ENCODE assay signal across 15 cellular contexts in genomic region chr10:78197628-78198272, GRCh38.
DNase-seq lines count a peak whose midpoint lies in the region; ATAC-seq and TF ChIP-seq lines count a peak whose summit lies in the region.
"Had no signal": no experiment of that assay in that cellular context is flagged by ENCODE, and none has a peak within 500 bp of the region (broad histone marks: within the 10 kb centered on the region; RNA-seq: fewer than 3 reads in every experiment).

No MANE protein-coding gene starts in this region.

- H3K36me3 Mint-ChIP-seq in natural killer cell treated with Interleukin-12 subunit alpha and Interleukin-12 subunit beta and Interleukin-15 and Interleukin-18, amount 100 ng/mL, for 72 hours = no peaks in the 10 kb centered on the region
- H3K36me3 Mint-ChIP-seq in natural killer cell = no peaks in the 10 kb centered on the region
- H3K36me3 Mint-ChIP-seq in immature natural killer cell = peaks cover 0 to 5% (median 0%) of the 10 kb centered on the region in 3 donors

- H3K9me2 ChIP-seq in MM.1S (replicated peaks; ENCODE audit: insufficient read depth, low read length) = no peaks in the 10 kb centered on the region

- peak overlapping the region; percentile 61 for H2AFZ ChIP-seq in MM.1S (ENCODE audit: low read length)
- H2AFZ ChIP-seq in smooth muscle cell (ENCODE audit: low read depth) = no peak overlapping the region

- H3K27ac Mint-ChIP-seq in natural killer cell treated with Interleukin-12 subunit alpha and Interleukin-12 subunit beta and Interleukin-15 and Interleukin-18, amount 100 ng/mL, for 72 hours = no peak overlapping the region
- H3K27ac Mint-ChIP-seq in natural killer cell (no peak overlapping the region), immature natural killer cell (no peak overlapping the region)
- H3K27ac Mint-ChIP-seq: CD4-positive, alpha-beta T cell had no signal

- H4K20me1 ChIP-seq in MM.1S (ENCODE audit: insufficient read depth, low read length) = no peaks in the 10 kb centered on the region
- no peaks in the 10 kb centered on the region for H4K20me1 ChIP-seq in smooth muscle cell (ENCODE audit: low read depth)

- intact Hi-C loops in natural killer cell (cut with micrococcal nuclease) = no loop called here

- 67% methylated on average over 2 of the region's 2 CpGs for WGBS in smooth muscle cell (ENCODE audit: low lambda C conversion rate)

- H3F3A ChIP-seq in MM.1S (ENCODE audit: insufficient read depth, low read length) (peaks cover 8% of the 10 kb centered on the region), smooth muscle cell (ENCODE audit: low read depth) (peaks cover 19% of the 10 kb centered on the region)

- peak overlapping the region; percentile 38; the same call in 1 of the 2 replicates for H3K27ac ChIP-seq in MM.1S (ENCODE audit: low read length)
- peak overlapping the region; percentile 56 for H3K27ac ChIP-seq in WERI-Rb-1
- peak overlapping the region; percentile 5 for H3K27ac ChIP-seq in smooth muscle cell (ENCODE audit: low read depth)
- H3K27ac ChIP-seq: 22Rv1, C4-2B had no signal

- no peaks in the 10 kb centered on the region for H3K27me3 Mint-ChIP-seq in natural killer cell treated with Interleukin-12 subunit alpha and Interleukin-12 subunit beta and Interleukin-15 and Interleukin-18, amount 100 ng/mL, for 72 hours
- H3K27me3 Mint-ChIP-seq in natural killer cell (ENCODE audit: low read depth in 2 of 2) (no peaks in the 10 kb centered on the region), immature natural killer cell (ENCODE audit: low read depth in 3 of 3) (peaks cover 2 to 6% (median 4%) of the 10 kb centered on the region in 3 donors)
- H3K27me3 Mint-ChIP-seq: CD4-positive, alpha-beta T cell had no signal

- H3K9ac ChIP-seq in MM.1S (ENCODE audit: low read length) (no peak overlapping the region; the same call in 1 of the 2 replicates), smooth muscle cell (ENCODE audit: low read depth) (no peak overlapping the region)

- H3K4me2 ChIP-seq in MM.1S (ENCODE audit: low read depth, low read length) (peak overlapping the region; percentile 24; the same call in 1 of the 2 replicates), smooth muscle cell (no peak overlapping the region)

- H3K4me3 Mint-ChIP-seq in natural killer cell treated with Interleukin-12 subunit alpha and Interleukin-12 subunit beta and Interleukin-15 and Interleukin-18, amount 100 ng/mL, for 72 hours = no peak overlapping the region
- H3K4me3 Mint-ChIP-seq in natural killer cell (no peak overlapping the region), immature natural killer cell (no peak overlapping the region)
- H3K4me3 Mint-ChIP-seq: CD4-positive, alpha-beta T cell had no signal

- no peaks in the 10 kb centered on the region for H3K79me2 ChIP-seq in MM.1S (ENCODE audit: low read length)
- H3K79me2 ChIP-seq in smooth muscle cell (ENCODE audit: low read depth) = no peaks in the 10 kb centered on the region

- TF ChIP-seq CTCF in natural killer cell (IDR thresholded peaks at IDR 0.05) (no peak), MM.1S (IDR thresholded peaks at IDR 0.05; ENCODE audit: low read length) (no peak), WERI-Rb-1 (IDR thresholded peaks at IDR 0.05; ENCODE audit: low read depth, low read length) (no peak), smooth muscle cell (IDR thresholded peaks at IDR 0.05; ENCODE audit: borderline replicate concordance, insufficient read depth, poor library complexity, severe bottlenecking) (no peak)

- no peaks in the 10 kb centered on the region for H3K4me1 Mint-ChIP-seq in natural killer cell treated with Interleukin-12 subunit alpha and Interleukin-12 subunit beta and Interleukin-15 and Interleukin-18, amount 100 ng/mL, for 72 hours (ENCODE audit: low read depth in 2 of 2)
- H3K4me1 Mint-ChIP-seq in natural killer cell (no peaks in the 10 kb centered on the region), immature natural killer cell (no peaks in the 10 kb centered on the region)

- H3K9me3 Mint-ChIP-seq in natural killer cell treated with Interleukin-12 subunit alpha and Interleukin-12 subunit beta and Interleukin-15 and Interleukin-18, amount 100 ng/mL, for 72 hours = no peaks in the 10 kb centered on the region
- H3K9me3 Mint-ChIP-seq in natural killer cell (peaks cover 0 to 3% of the 10 kb centered on the region in 2 donors), immature natural killer cell (peaks cover 0 to 6% (median 2%) of the 10 kb centered on the region in 6 donors)

- H3K4me1 ChIP-seq in MM.1S (ENCODE audit: low read length) (peaks cover 15% of the 10 kb centered on the region), smooth muscle cell (ENCODE audit: low read depth) (peaks cover 19% of the 10 kb centered on the region)
- H3K4me1 ChIP-seq: HAP-1 had no signal

- peak; percentile 31 to 51 for ATAC-seq in natural killer cell treated with Interleukin-12 subunit alpha and Interleukin-12 subunit beta and Interleukin-15 and Interleukin-18, amount 100 ng/mL, for 72 hours
- no peak for ATAC-seq in natural killer cell
- ATAC-seq: HepG2 had no signal

- H3K9me3 ChIP-seq in MM.1S (replicated peaks; ENCODE audit: insufficient read depth, low read length) (no peaks in the 10 kb centered on the region), WERI-Rb-1 (ENCODE audit: severe bottlenecking) (peaks cover 13% of the 10 kb centered on the region), smooth muscle cell (replicated peaks; ENCODE audit: low read depth) (no peaks in the 10 kb centered on the region)
- H3K9me3 ChIP-seq: HAP-1 had no signal

- H3K4me3 ChIP-seq in MM.1S (ENCODE audit: low read length) (no peak overlapping the region), WERI-Rb-1 (ENCODE audit: low read depth, low read length) (no peak overlapping the region), smooth muscle cell (no peak overlapping the region)
- H3K4me3 ChIP-seq: A549, HAP-1 had no signal

- no peaks in the 10 kb centered on the region for H3K27me3 ChIP-seq in MM.1S (replicated peaks; ENCODE audit: insufficient read depth, low read length)
- H3K27me3 ChIP-seq in WERI-Rb-1 (ENCODE audit: insufficient read depth, low read depth, severe bottlenecking) = no peaks in the 10 kb centered on the region
- no peaks in the 10 kb centered on the region for H3K27me3 ChIP-seq in smooth muscle cell (ENCODE audit: low read depth)

- no peak for DNase-seq in natural killer cell treated with Interleukin-12 subunit alpha and Interleukin-12 subunit beta and Interleukin-15 and Interleukin-18, amount 100 ng/mL, for 72 hours (ENCODE audit: low spot score)
- DNase-seq in natural killer cell (no peak), MM.1S (peak; percentile 44), WERI-Rb-1 (peak; percentile 44), smooth muscle cell (lab: John Stamatoyannopoulos, UW; ENCODE audit: unreplicated experiment) (no peak), immature natural killer cell (no peak), DMS53 (lab: John Stamatoyannopoulos, UW) (no peak), DMS79 (lab: John Stamatoyannopoulos, UW) (no peak)
- DNase-seq: AML-193; CD4-positive, alpha-beta T cell had no signal

- H3K36me3 ChIP-seq in MM.1S (replicated peaks; ENCODE audit: insufficient read depth, low read length) = no peaks in the 10 kb centered on the region
- H3K36me3 ChIP-seq in WERI-Rb-1 = no peaks in the 10 kb centered on the region
- no peaks in the 10 kb centered on the region for H3K36me3 ChIP-seq in smooth muscle cell (ENCODE audit: low read depth)
- H3K36me3 ChIP-seq: HAP-1 had no signal

Comparison
In these comparisons a context has a peak if more than half of its experiments do, and no peak if none do; other contexts are left out.
1. ATAC-seq: peak in natural killer cell treated with Interleukin-12 subunit alpha and Interleukin-12 subunit beta and Interleukin-15 and Interleukin-18, amount 100 ng/mL, for 72 hours (2 of 2); none in natural killer cell (0 of 3).
2. DNase-seq: peak in MM.1S (single experiment) and WERI-Rb-1 (single experiment); none in natural killer cell treated with Interleukin-12 subunit alpha and Interleukin-12 subunit beta and Interleukin-15 and Interleukin-18, amount 100 ng/mL, for 72 hours (single experiment), natural killer cell (single experiment), smooth muscle cell (single experiment), immature natural killer cell (0 of 3), DMS53 (single experiment) and DMS79 (single experiment).
3. H3K27ac ChIP-seq: peak in every context shown above with its lines; median percentile 56 in WERI-Rb-1; 38 in MM.1S; 5 in smooth muscle cell.